ENCODE assay signal across 8 cellular contexts in genomic region chr17:1627219-1627986, GRCh38. TPM values are rescaled to one million over a fixed set of nuclear protein-coding genes. Genes with fewer than 3 reads are reported as not detected.
DNase-seq lines count a peak whose midpoint lies in the region; ATAC-seq lines count a peak whose summit lies in the region.

No MANE protein-coding gene starts in this region.

- H3K27me3 Mint-ChIP-seq in CD4-positive, CD25-positive, alpha-beta regulatory T cell: peaks cover 16% of the 10 kb centered on the region
- peaks cover 32% of the 10 kb centered on the region for H3K27me3 Mint-ChIP-seq in activated naive CD8-positive, alpha-beta T cell treated with anti-CD3 and anti-CD28 coated beads, Interleukin-2, amount 10 ng/mL, durations not matched to agents 7 days and 5 days

- peak overlapping the region; percentile 52 for H3K4me3 ChIP-seq in CD4-positive, CD25-positive, alpha-beta regulatory T cell (ENCODE audit: low read depth, low read length)
- H3K4me3 ChIP-seq in HUES48 (ENCODE audit: low read depth, low read length) (peak overlapping the region; percentile 68), iPS-11a (ENCODE audit: low read depth, low read length) (peak overlapping the region; percentile 63)

- peaks cover 6% of the 10 kb centered on the region for H3K27me3 ChIP-seq in CD4-positive, CD25-positive, alpha-beta regulatory T cell (ENCODE audit: control insufficient read depth, insufficient read depth, low read length)
- no peaks in the 10 kb centered on the region for H3K27me3 ChIP-seq in HUES48 (ENCODE audit: control insufficient read depth, insufficient read depth, low read length)

- H3K36me3 ChIP-seq in CD4-positive, CD25-positive, alpha-beta regulatory T cell (ENCODE audit: control insufficient read depth, insufficient read depth, low read length): no peaks in the 10 kb centered on the region
- H3K36me3 ChIP-seq in HUES48 (ENCODE audit: control insufficient read depth, insufficient read depth, low read length): 0 out of 2 replicates have a peak, but pooled peaks cover 2% of the 10 kb centered on the region

- POLR2A ChIA-PET in activated naive CD8-positive, alpha-beta T cell treated with anti-CD3 and anti-CD28 coated beads, Interleukin-2, amount 10 ng/mL, durations not matched to agents 7 days and 5 days (lab: Charles Lee): no interaction called here

- peak overlapping the region; percentile 76 to 94 (median 79) for H3K27ac Mint-ChIP-seq in CD4-positive, CD25-positive, alpha-beta regulatory T cell
- peak overlapping the region; percentile 12 for H3K27ac Mint-ChIP-seq in activated naive CD8-positive, alpha-beta T cell treated with anti-CD3 and anti-CD28 coated beads, Interleukin-2, amount 10 ng/mL, durations not matched to agents 7 days and 5 days
- no peak overlapping the region for H3K27ac Mint-ChIP-seq in stimulated activated effector memory CD8-positive, alpha-beta T cell treated with anti-CD3 and anti-CD28 coated beads, Interleukin-12 subunit alpha, Interleukin-12 subunit beta, amount 100 ng/mL, for 72 hours

- H3K4me1 ChIP-seq in CD4-positive, CD25-positive, alpha-beta regulatory T cell (ENCODE audit: control insufficient read depth, insufficient read depth, low read length, poor library complexity, severe bottlenecking): peaks cover 29% of the 10 kb centered on the region
- peaks cover 4% of the 10 kb centered on the region; the same call in 1 of the 2 replicates for H3K4me1 ChIP-seq in HUES48 (ENCODE audit: control insufficient read depth, insufficient read depth, low read length)

- DNase-seq in CD4-positive, CD25-positive, alpha-beta regulatory T cell: peak in 1 of 3 donors; percentile 54
- no peak for DNase-seq in activated naive CD8-positive, alpha-beta T cell treated with anti-CD3 and anti-CD28 coated beads, Interleukin-2, amount 10 ng/mL, durations not matched to agents 7 days and 5 days
- no peak for DNase-seq in stimulated activated effector memory CD8-positive, alpha-beta T cell treated with anti-CD3 and anti-CD28 coated beads, Interleukin-12 subunit alpha, Interleukin-12 subunit beta, amount 100 ng/mL, for 72 hours (ENCODE audit: low spot score in 2 of 2)
- DNase-seq in HCEC 1CT: no peak
- no peak for DNase-seq in activated CD4-positive, alpha-beta T cell treated with anti-CD3 and anti-CD28 coated beads, Interleukin-2, amount 50 U/mL, for 48 hours
- no peak for DNase-seq in NCI-H1092 treated with DMSO at 0.1 percent for 48 hours (lab: John Stamatoyannopoulos, UW)

- no peak overlapping the region for H3K9ac ChIP-seq in HUES48 (ENCODE audit: low read depth, low read length)

- H3K9me3 Mint-ChIP-seq in CD4-positive, CD25-positive, alpha-beta regulatory T cell: no peaks in the 10 kb centered on the region
- H3K9me3 Mint-ChIP-seq in activated naive CD8-positive, alpha-beta T cell treated with anti-CD3 and anti-CD28 coated beads, Interleukin-2, amount 10 ng/mL, durations not matched to agents 7 days and 5 days: no peaks in the 10 kb centered on the region
- H3K9me3 Mint-ChIP-seq in stimulated activated effector memory CD8-positive, alpha-beta T cell treated with anti-CD3 and anti-CD28 coated beads, Interleukin-12 subunit alpha, Interleukin-12 subunit beta, amount 100 ng/mL, for 72 hours: no peaks in the 10 kb centered on the region

- peaks cover 5% of the 10 kb centered on the region for H3K36me3 Mint-ChIP-seq in CD4-positive, CD25-positive, alpha-beta regulatory T cell
- no peaks in the 10 kb centered on the region for H3K36me3 Mint-ChIP-seq in activated naive CD8-positive, alpha-beta T cell treated with anti-CD3 and anti-CD28 coated beads, Interleukin-2, amount 10 ng/mL, durations not matched to agents 7 days and 5 days
- H3K36me3 Mint-ChIP-seq in stimulated activated effector memory CD8-positive, alpha-beta T cell treated with anti-CD3 and anti-CD28 coated beads, Interleukin-12 subunit alpha, Interleukin-12 subunit beta, amount 100 ng/mL, for 72 hours: peaks cover 14% of the 10 kb centered on the region

- H3K27ac ChIP-seq in CD4-positive, CD25-positive, alpha-beta regulatory T cell (ENCODE audit: insufficient read depth, low read length, poor library complexity, severe bottlenecking): no peak overlapping the region
- peak overlapping the region; percentile 60 for H3K27ac ChIP-seq in HUES48 (ENCODE audit: low read depth, low read length)

- H3K9me3 ChIP-seq in CD4-positive, CD25-positive, alpha-beta regulatory T cell (ENCODE audit: control insufficient read depth in 2 of 2, low read length in 2 of 2): no peaks in the 10 kb centered on the region
- H3K9me3 ChIP-seq in HUES48 (ENCODE audit: control insufficient read depth, insufficient read depth, low read length): no peaks in the 10 kb centered on the region

- no peak for ATAC-seq in CD4-positive, CD25-positive, alpha-beta regulatory T cell (ENCODE audit: low read depth in 2 of 2)
- ATAC-seq in activated naive CD8-positive, alpha-beta T cell treated with anti-CD3 and anti-CD28 coated beads, Interleukin-2, amount 10 ng/mL, durations not matched to agents 7 days and 5 days (ENCODE audit: low read depth): no peak
- no peak for ATAC-seq in stimulated activated effector memory CD8-positive, alpha-beta T cell treated with anti-CD3 and anti-CD28 coated beads, Interleukin-12 subunit alpha, Interleukin-12 subunit beta, amount 100 ng/mL, for 72 hours

- peaks cover 0 to 28% (median 12%) of the 10 kb centered on the region in 4 donors for H3K4me1 Mint-ChIP-seq in CD4-positive, CD25-positive, alpha-beta regulatory T cell
- peaks cover 13% of the 10 kb centered on the region for H3K4me1 Mint-ChIP-seq in activated naive CD8-positive, alpha-beta T cell treated with anti-CD3 and anti-CD28 coated beads, Interleukin-2, amount 10 ng/mL, durations not matched to agents 7 days and 5 days
- peaks cover 37% of the 10 kb centered on the region for H3K4me1 Mint-ChIP-seq in stimulated activated effector memory CD8-positive, alpha-beta T cell treated with anti-CD3 and anti-CD28 coated beads, Interleukin-12 subunit alpha, Interleukin-12 subunit beta, amount 100 ng/mL, for 72 hours

- peak overlapping the region; percentile 83 to 94 (median 90) for H3K4me3 Mint-ChIP-seq in CD4-positive, CD25-positive, alpha-beta regulatory T cell
- H3K4me3 Mint-ChIP-seq in activated naive CD8-positive, alpha-beta T cell treated with anti-CD3 and anti-CD28 coated beads, Interleukin-2, amount 10 ng/mL, durations not matched to agents 7 days and 5 days: peak overlapping the region; percentile 64
- peak overlapping the region; percentile 93 for H3K4me3 Mint-ChIP-seq in stimulated activated effector memory CD8-positive, alpha-beta T cell treated with anti-CD3 and anti-CD28 coated beads, Interleukin-12 subunit alpha, Interleukin-12 subunit beta, amount 100 ng/mL, for 72 hours

RNA-seq across cellular contexts. Expression of gene SLC43A2, which starts 1.2 kb away (rescaled TPM):
- 6.6 TPM for total RNA-seq in CD4-positive, CD25-positive, alpha-beta regulatory T cell
- 1 to 10 TPM; 3.5 to 6.9 (median 5.2) TPM for polyA plus RNA-seq in CD4-positive, CD25-positive, alpha-beta regulatory T cell
- 1 to 10 TPM; 2.1 to 2.5 TPM for total RNA-seq in activated naive CD8-positive, alpha-beta T cell treated with anti-CD3 and anti-CD28 coated beads, Interleukin-2, amount 10 ng/mL, durations not matched to agents 7 days and 5 days

RNA-seq across cellular contexts. Expression of gene SCARF1, which starts 18.1 kb away (rescaled TPM):
- total RNA-seq in CD4-positive, CD25-positive, alpha-beta regulatory T cell: 1.5 TPM
- under 1 TPM in 1 of 4 donors, not detected in 3; 0.49 TPM for polyA plus RNA-seq in CD4-positive, CD25-positive, alpha-beta regulatory T cell
- total RNA-seq in activated naive CD8-positive, alpha-beta T cell treated with anti-CD3 and anti-CD28 coated beads, Interleukin-2, amount 10 ng/mL, durations not matched to agents 7 days and 5 days: 1 to 10 TPM; 6.0 to 6.5 TPM

RNA-seq across cellular contexts. Expression of gene RILP, which starts 22.3 kb away (rescaled TPM):
- total RNA-seq in CD4-positive, CD25-positive, alpha-beta regulatory T cell: 1.5 TPM
- polyA plus RNA-seq in CD4-positive, CD25-positive, alpha-beta regulatory T cell: 1 to 10 TPM; 3.7 to 7.6 (median 5.2) TPM
- total RNA-seq in activated naive CD8-positive, alpha-beta T cell treated with anti-CD3 and anti-CD28 coated beads, Interleukin-2, amount 10 ng/mL, durations not matched to agents 7 days and 5 days: 1 to 10 TPM; 8.2 to 8.9 TPM

RNA-seq across cellular contexts. Expression of gene PRPF8, which starts 57.3 kb away (rescaled TPM):
- total RNA-seq in CD4-positive, CD25-positive, alpha-beta regulatory T cell: 405 TPM
- 100 to 1,000 TPM; 146 to 170 (median 159) TPM for polyA plus RNA-seq in CD4-positive, CD25-positive, alpha-beta regulatory T cell
- 100 to 1,000 TPM; 346 to 350 TPM for total RNA-seq in activated naive CD8-positive, alpha-beta T cell treated with anti-CD3 and anti-CD28 coated beads, Interleukin-2, amount 10 ng/mL, durations not matched to agents 7 days and 5 days
